ENCODE assay signal across 16 cellular contexts in genomic region chr5:52685621-52686370, GRCh38.
"Had no signal": no experiment of that assay in that cellular context is flagged by ENCODE, and none has a peak within 500 bp of the region (broad histone marks: within the 10 kb centered on the region; RNA-seq: fewer than 3 reads in every experiment).

No MANE protein-coding gene starts in this region.

- H3K27ac ChIP-seq: adrenal gland, cardiac muscle cell, ovary, thoracic aorta, WERI-Rb-1 had no signal

- ATAC-seq: left cardiac atrium; stimulated activated effector memory CD8-positive, alpha-beta T cell treated with anti-CD3 and anti-CD28 coated beads, Interleukin-12 subunit alpha, Interleukin-12 subunit beta, amount 100 ng/mL, for 72 hours had no signal

- H3K9me3 ChIP-seq: adrenal gland, ovary, thoracic aorta had no signal

- H3K27me3 ChIP-seq: adrenal gland, cardiac muscle cell, ovary had no signal

- H3K4me3 ChIP-seq: adrenal gland, cardiac muscle cell, dorsolateral prefrontal cortex, lung, ovary, thoracic aorta had no signal

- H3K36me3 ChIP-seq: adrenal gland, cardiac muscle cell, ovary, thoracic aorta, WERI-Rb-1 had no signal

- DNase-seq: activated CD4-positive, alpha-beta memory T cell treated with anti-CD3 and anti-CD28 coated beads, Interleukin-2, amount 10 ng/mL, durations not matched to agents 7 days and 5 days; activated effector memory CD4-positive, alpha-beta T cell treated with anti-CD3 and anti-CD28 coated beads, Interleukin-2, amount 50 U/mL, for 16 hours; activated T-cell treated with anti-CD3 and anti-CD28 coated beads, Interleukin-2, amount 50 U/mL, for 24 hours; adrenal gland; dorsolateral prefrontal cortex; endodermal cell; erythroblast; hypothalamus; left cardiac atrium; naive B cell; ovary; WERI-Rb-1 had no signal
